ENCODE assay signal across 1 cellular context in the genomic region with DNA sequence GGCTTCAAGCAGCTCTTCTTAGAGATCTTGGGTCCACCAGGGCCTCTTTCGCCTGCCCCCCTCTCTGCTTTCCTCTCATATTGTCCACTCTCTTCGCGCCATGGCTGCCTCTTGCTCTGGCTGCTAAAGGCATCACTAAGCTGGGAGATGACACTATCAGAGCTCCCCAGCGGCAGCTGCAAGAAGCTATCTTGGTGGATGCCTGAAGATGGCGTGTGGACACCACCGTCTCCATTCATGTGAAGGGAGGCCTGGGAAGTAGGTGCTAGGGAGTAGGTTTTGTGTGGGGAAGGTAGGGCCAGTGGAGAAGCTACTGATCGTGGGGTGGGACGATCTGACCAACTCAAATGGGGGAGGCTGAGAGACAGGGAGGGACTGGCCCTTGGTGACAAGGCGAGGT.
TF ChIP-seq lines count a peak whose summit lies in the region.

No MANE protein-coding gene starts in this region.

TF ChIP-seq in GM23338, 12 proteins besides CTCF, POLR2A, EP300 and RAD21:
- TF ChIP-seq, protein P1, sequence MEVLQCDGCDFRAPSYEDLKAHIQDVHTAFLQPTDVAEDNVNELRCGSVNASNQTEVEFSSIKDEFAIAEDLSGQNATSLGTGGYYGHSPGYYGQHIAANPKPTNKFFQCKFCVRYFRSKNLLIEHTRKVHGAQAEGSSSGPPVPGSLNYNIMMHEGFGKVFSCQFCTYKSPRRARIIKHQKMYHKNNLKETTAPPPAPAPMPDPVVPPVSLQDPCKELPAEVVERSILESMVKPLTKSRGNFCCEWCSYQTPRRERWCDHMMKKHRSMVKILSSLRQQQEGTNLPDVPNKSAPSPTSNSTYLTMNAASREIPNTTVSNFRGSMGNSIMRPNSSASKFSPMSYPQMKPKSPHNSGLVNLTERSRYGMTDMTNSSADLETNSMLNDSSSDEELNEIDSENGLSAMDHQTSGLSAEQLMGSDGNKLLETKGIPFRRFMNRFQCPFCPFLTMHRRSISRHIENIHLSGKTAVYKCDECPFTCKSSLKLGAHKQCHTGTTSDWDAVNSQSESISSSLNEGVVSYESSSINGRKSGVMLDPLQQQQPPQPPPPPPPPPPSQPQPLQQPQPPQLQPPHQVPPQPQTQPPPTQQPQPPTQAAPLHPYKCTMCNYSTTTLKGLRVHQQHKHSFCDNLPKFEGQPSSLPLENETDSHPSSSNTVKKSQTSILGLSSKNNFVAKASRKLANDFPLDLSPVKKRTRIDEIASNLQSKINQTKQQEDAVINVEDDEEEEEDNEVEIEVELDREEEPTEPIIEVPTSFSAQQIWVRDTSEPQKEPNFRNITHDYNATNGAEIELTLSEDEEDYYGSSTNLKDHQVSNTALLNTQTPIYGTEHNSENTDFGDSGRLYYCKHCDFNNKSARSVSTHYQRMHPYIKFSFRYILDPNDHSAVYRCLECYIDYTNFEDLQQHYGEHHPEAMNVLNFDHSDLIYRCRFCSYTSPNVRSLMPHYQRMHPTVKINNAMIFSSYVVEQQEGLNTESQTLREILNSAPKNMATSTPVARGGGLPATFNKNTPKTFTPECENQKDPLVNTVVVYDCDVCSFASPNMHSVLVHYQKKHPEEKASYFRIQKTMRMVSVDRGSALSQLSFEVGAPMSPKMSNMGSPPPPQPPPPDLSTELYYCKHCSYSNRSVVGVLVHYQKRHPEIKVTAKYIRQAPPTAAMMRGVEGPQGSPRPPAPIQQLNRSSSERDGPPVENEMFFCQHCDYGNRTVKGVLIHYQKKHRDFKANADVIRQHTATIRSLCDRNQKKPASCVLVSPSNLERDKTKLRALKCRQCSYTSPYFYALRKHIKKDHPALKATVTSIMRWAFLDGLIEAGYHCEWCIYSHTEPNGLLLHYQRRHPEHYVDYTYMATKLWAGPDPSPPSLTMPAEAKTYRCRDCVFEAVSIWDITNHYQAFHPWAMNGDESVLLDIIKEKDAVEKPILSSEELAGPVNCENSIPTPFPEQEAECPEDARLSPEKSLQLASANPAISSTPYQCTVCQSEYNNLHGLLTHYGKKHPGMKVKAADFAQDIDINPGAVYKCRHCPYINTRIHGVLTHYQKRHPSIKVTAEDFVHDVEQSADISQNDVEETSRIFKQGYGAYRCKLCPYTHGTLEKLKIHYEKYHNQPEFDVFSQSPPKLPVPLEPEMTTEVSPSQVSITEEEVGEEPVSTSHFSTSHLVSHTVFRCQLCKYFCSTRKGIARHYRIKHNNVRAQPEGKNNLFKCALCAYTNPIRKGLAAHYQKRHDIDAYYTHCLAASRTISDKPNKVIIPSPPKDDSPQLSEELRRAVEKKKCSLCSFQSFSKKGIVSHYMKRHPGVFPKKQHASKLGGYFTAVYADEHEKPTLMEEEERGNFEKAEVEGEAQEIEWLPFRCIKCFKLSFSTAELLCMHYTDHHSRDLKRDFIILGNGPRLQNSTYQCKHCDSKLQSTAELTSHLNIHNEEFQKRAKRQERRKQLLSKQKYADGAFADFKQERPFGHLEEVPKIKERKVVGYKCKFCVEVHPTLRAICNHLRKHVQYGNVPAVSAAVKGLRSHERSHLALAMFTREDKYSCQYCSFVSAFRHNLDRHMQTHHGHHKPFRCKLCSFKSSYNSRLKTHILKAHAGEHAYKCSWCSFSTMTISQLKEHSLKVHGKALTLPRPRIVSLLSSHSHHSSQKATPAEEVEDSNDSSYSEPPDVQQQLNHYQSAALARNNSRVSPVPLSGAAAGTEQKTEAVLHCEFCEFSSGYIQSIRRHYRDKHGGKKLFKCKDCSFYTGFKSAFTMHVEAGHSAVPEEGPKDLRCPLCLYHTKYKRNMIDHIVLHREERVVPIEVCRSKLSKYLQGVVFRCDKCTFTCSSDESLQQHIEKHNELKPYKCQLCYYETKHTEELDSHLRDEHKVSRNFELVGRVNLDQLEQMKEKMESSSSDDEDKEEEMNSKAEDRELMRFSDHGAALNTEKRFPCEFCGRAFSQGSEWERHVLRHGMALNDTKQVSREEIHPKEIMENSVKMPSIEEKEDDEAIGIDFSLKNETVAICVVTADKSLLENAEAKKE (CRISPR knock-in tag; IDR thresholded peaks at IDR 0.05): no peak
- no peak for TF ChIP-seq CREB1 (CRISPR knock-in tag; IDR thresholded peaks at IDR 0.05; ENCODE audit: low read depth)
